ENCODE assay signal across 9 cellular contexts in genomic region chr18:48605408-48605845, GRCh38.
DNase-seq lines count a peak whose midpoint lies in the region; ATAC-seq and TF ChIP-seq lines count a peak whose summit lies in the region.
"Had no signal": no experiment of that assay in that cellular context is flagged by ENCODE, and none has a peak within 500 bp of the region (broad histone marks: within the 10 kb centered on the region; RNA-seq: fewer than 3 reads in every experiment).

No MANE protein-coding gene starts in this region.

- H2BK15ac ChIP-seq in neuronal stem cell (ENCODE audit: low read length): no peak overlapping the region

- H3K27me3 ChIP-seq in cardiac muscle cell (no peaks in the 10 kb centered on the region), right atrium auricular region (no peaks in the 10 kb centered on the region), neuronal stem cell (ENCODE audit: control insufficient read depth in 3 of 3, insufficient read depth in 3 of 3, low read depth in 1 of 3, low read length in 3 of 3) (no peaks in the 10 kb centered on the region)

- H3K9ac ChIP-seq in neuronal stem cell (ENCODE audit: low read depth, low read length, poor library complexity): no peak overlapping the region

- H3K27ac ChIP-seq in cardiac muscle cell: no peak overlapping the region
- H3K27ac ChIP-seq in right atrium auricular region: no peak overlapping the region
- peak overlapping the region; percentile 1 for H3K27ac ChIP-seq in neuronal stem cell (replicated peaks; ENCODE audit: low read length)
- H3K27ac ChIP-seq: skin epidermis had no signal

- no peak overlapping the region for H2AK5ac ChIP-seq in neuronal stem cell (ENCODE audit: low read depth, low read length)

- no peak overlapping the region for H2BK12ac ChIP-seq in neuronal stem cell (ENCODE audit: low read length)

- ATAC-seq in GM21390 (IDR thresholded peaks at IDR 0.05; ENCODE audit: unreplicated experiment) (no peak), GM19324 (IDR thresholded peaks at IDR 0.05; ENCODE audit: low FRiP score, unreplicated experiment) (no peak)

- no peak overlapping the region for H4K91ac ChIP-seq in neuronal stem cell (ENCODE audit: low read depth, low read length, poor library complexity)

- no peaks in the 10 kb centered on the region for H3K79me1 ChIP-seq in neuronal stem cell (ENCODE audit: low read depth, low read length)

- TF ChIP-seq CTCF in cardiac muscle cell (IDR thresholded peaks at IDR 0.05; ENCODE audit: low read depth, low read length) (peak; percentile 37), right atrium auricular region (IDR thresholded peaks at IDR 0.05) (no peak), WI38 (IDR thresholded peaks at IDR 0.05; ENCODE audit: low read depth, low read length) (peak; percentile 20; the same call in 1 of the 2 replicates)

- DNase-seq in cardiac muscle cell (ENCODE audit: low read depth in 1 of 2, low spot score in 1 of 2) (peak; percentile 36 to 54), right atrium auricular region (ENCODE audit: low spot score) (no peak), Kasumi-1 (lab: John Stamatoyannopoulos, UW) (peak; percentile 86 to 91), neuronal stem cell (ENCODE audit: low spot score) (no peak), NCI-H1105 treated with DMSO at 0.1 percent for 48 hours (lab: John Stamatoyannopoulos, UW) (no peak)

- H3K14ac ChIP-seq in neuronal stem cell (ENCODE audit: low read length): no peak overlapping the region

- H4K8ac ChIP-seq in neuronal stem cell (ENCODE audit: low read depth, low read length): no peak overlapping the region

- no peaks in the 10 kb centered on the region for H3K36me3 ChIP-seq in cardiac muscle cell
- H3K36me3 ChIP-seq in right atrium auricular region: no peaks in the 10 kb centered on the region
- H3K36me3 ChIP-seq in neuronal stem cell (replicated peaks in 1 of 2; ENCODE audit: control insufficient read depth in 2 of 2, insufficient read depth in 2 of 2, low read length in 2 of 2): no peaks in the 10 kb centered on the region

- no CpG with 5 or more reads among the region's 3 CpGs for WGBS in neuronal stem cell (ENCODE audit: extremely low coverage in 2 of 2, insufficient read length in 2 of 2, insufficient replicate concordance in 1 of 2), 2 donors

- H3K4me1 ChIP-seq in cardiac muscle cell (ENCODE audit: low read depth): peaks cover 8% of the 10 kb centered on the region
- peaks cover 0 to 55% of the 10 kb centered on the region in 2 donors for H3K4me1 ChIP-seq in right atrium auricular region
- peaks cover 3 to 8% of the 10 kb centered on the region in 2 donors for H3K4me1 ChIP-seq in neuronal stem cell (ENCODE audit: control insufficient read depth in 2 of 2, insufficient read depth in 1 of 2, low read depth in 1 of 2, low read length in 2 of 2)

- no peak overlapping the region for H2AFZ ChIP-seq in neuronal stem cell (ENCODE audit: low read length)

- H3K4me3 ChIP-seq in cardiac muscle cell (no peak overlapping the region), right atrium auricular region (no peak overlapping the region), WI38 (ENCODE audit: low read depth, low read length) (no peak overlapping the region), neuronal stem cell (ENCODE audit: low read length in 2 of 2) (no peak overlapping the region)
- H3K4me3 ChIP-seq: skin epidermis had no signal

- no peak overlapping the region for H3K18ac ChIP-seq in neuronal stem cell (ENCODE audit: low read length)

- H3K4me2 ChIP-seq in neuronal stem cell (ENCODE audit: insufficient read depth, low read length, poor library complexity, severe bottlenecking): no peak overlapping the region

- no peak overlapping the region for H3K23ac ChIP-seq in neuronal stem cell (ENCODE audit: low read depth, low read length, poor library complexity)

- H3K4ac ChIP-seq in neuronal stem cell (ENCODE audit: low read length): no peak overlapping the region

- no peak overlapping the region for H2BK120ac ChIP-seq in neuronal stem cell (ENCODE audit: low read depth, low read length)

- H2BK5ac ChIP-seq in neuronal stem cell (ENCODE audit: low read length): no peak overlapping the region

- no peaks in the 10 kb centered on the region for H3K9me3 ChIP-seq in cardiac muscle cell (ENCODE audit: low read depth)
- no peaks in the 10 kb centered on the region for H3K9me3 ChIP-seq in right atrium auricular region
- H3K9me3 ChIP-seq in neuronal stem cell (replicated peaks in 1 of 2; ENCODE audit: control insufficient read depth in 2 of 2, insufficient read depth in 1 of 2, low read depth in 1 of 2, low read length in 2 of 2): no peaks in the 10 kb centered on the region

Comparison
In these comparisons a context has a peak if more than half of its experiments do, and no peak if none do; other contexts are left out.
1. DNase-seq: peak in cardiac muscle cell (2 of 2) and Kasumi-1 (2 of 2); none in right atrium auricular region (single experiment), neuronal stem cell (single experiment) and NCI-H1105 treated with DMSO at 0.1 percent for 48 hours (single experiment).
2. CTCF ChIP-seq: peak in cardiac muscle cell (single experiment) and WI38 (single experiment); none in right atrium auricular region (0 of 2).